ENCODE assay signal across 25 cellular contexts in genomic region chr5:6763191-6763590, GRCh38.
"Had no signal": no experiment of that assay in that cellular context is flagged by ENCODE, and none has a peak within 500 bp of the region (broad histone marks: within the 10 kb centered on the region; RNA-seq: fewer than 3 reads in every experiment).

No MANE protein-coding gene starts in this region.

- H3K9me3 ChIP-seq: MG63, SJSA1 had no signal

- H3K4me3 ChIP-seq: MG63, SJSA1, SK-N-MC had no signal

- ATAC-seq: HepG2, Panc1, PC-3 had no signal

- H3K27me3 ChIP-seq: MG63, SJSA1 had no signal

- H3K27ac ChIP-seq: SJSA1, SK-N-MC had no signal

- DNase-seq: IMR-90, Karpas-422, KG1, MG63, NCI-H1092, NCI-H1105 treated with DMSO at 0.1 percent for 48 hours, NCI-H1417 treated with DMSO at 0.1 percent for 48 hours, NCI-H146, NCI-H1694 treated with DMSO at 0.1 percent for 48 hours, NCI-H2029, NCI-H2081 treated with DMSO at 0.1 percent for 48 hours, NCI-H2171, NCI-H226, NCI-H446, NCI-H510A, NCI-H524 treated with DMSO at 0.1 percent for 48 hours, NCI-H69, NCI-H774, PC-3, Right ventricle myocardium superior, SIG-M5 had no signal
